Comparison of ENCODE assay signal across 8 cellular contexts in the genomic region with DNA sequence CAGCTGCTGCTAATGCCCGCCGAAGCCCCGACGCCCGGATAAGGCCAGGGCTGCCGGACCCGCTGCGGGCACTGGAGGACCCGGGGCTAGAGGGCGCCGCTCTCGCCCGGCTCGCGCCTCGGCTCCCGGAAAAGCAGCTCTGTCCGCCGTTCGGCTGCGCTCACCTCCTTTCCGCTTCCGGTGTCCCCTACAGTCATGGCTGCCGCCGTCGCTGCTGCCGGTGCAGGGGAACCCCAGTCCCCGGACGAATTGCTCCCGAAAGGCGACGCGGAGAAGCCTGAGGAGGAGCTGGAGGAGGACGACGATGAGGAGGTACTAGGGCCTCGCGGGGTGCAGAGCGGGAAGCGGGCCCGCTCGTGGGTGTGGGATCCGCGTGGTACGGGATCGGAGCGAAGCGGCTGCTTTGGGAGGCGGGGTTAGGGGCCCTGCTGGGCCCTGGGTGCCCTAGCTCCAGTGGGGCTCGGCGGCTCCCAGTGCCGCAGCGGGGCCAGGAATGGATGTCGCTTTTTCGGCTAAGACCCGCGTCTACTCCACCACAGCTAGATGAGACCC. TPM values are rescaled to one million over a fixed set of nuclear protein-coding genes. Genes with fewer than 3 reads are reported as not detected.
DNase-seq lines count a peak whose midpoint lies in the region; ATAC-seq and TF ChIP-seq lines count a peak whose summit lies in the region.

A gene (plus strand): TSS at position 174 of the 552 bp plus-strand sequence. CDS start 22 bp downstream, at position 196.

- CTCF ChIA-PET in activated CD4-positive, alpha-beta memory T cell treated with anti-CD3 and anti-CD28 coated beads, Interleukin-2, amount 10 ng/mL, durations not matched to agents 7 days and 5 days (lab: Charles Lee) = interaction anchor here (0.6 to 2.8 kb wide), 16 partner anchors 11 to 630 kb away, joined by 3 to 17 read pairs (median 6); a partner anchor contains a TSS

- H3K36me3 ChIP-seq in CD4-positive, CD25-positive, alpha-beta regulatory T cell (ENCODE audit: control insufficient read depth, insufficient read depth, low read length) = peaks cover 34% of the 10 kb centered on the region
- H3K36me3 ChIP-seq in lower lobe of right lung = peaks cover 37% of the 10 kb centered on the region

- H3K4me1 ChIP-seq in CD4-positive, CD25-positive, alpha-beta regulatory T cell (ENCODE audit: control insufficient read depth, insufficient read depth, low read length, poor library complexity, severe bottlenecking) = peaks cover 17% of the 10 kb centered on the region
- H3K4me1 ChIP-seq in lower lobe of right lung = peaks cover 19% of the 10 kb centered on the region

- peak within 1 kb of the TSS; percentile 89 for H3K4me3 ChIP-seq in CD4-positive, CD25-positive, alpha-beta regulatory T cell (ENCODE audit: low read depth, low read length)
- H3K4me3 ChIP-seq in lower lobe of right lung = peak within 1 kb of the TSS; percentile 88

- peaks cover 6 to 21% (median 15%) of the 10 kb centered on the region in 4 donors for H3K4me1 Mint-ChIP-seq in CD4-positive, CD25-positive, alpha-beta regulatory T cell
- H3K4me1 Mint-ChIP-seq in activated CD4-positive, alpha-beta memory T cell treated with anti-CD3 and anti-CD28 coated beads, Interleukin-2, amount 10 ng/mL, durations not matched to agents 7 days and 5 days = peaks cover 25% of the 10 kb centered on the region

- peak within 1 kb of the TSS; percentile 85 for H3K27ac ChIP-seq in CD4-positive, CD25-positive, alpha-beta regulatory T cell (ENCODE audit: insufficient read depth, low read length, poor library complexity, severe bottlenecking)
- peak within 1 kb of the TSS; percentile 80 for H3K27ac ChIP-seq in lower lobe of right lung

- POLR2A ChIA-PET in activated CD4-positive, alpha-beta memory T cell treated with anti-CD3 and anti-CD28 coated beads, Interleukin-2, amount 10 ng/mL, durations not matched to agents 7 days and 5 days (lab: Charles Lee) = interaction anchor here (0.6 to 6.4 kb wide), 17 partner anchors 9 to 315 kb away, joined by 3 to 139 read pairs (median 4); a partner anchor contains a TSS

- peak; percentile 78 for TF ChIP-seq CTCF in lower lobe of right lung (IDR thresholded peaks at IDR 0.05)

- DNase-seq in CD4-positive, CD25-positive, alpha-beta regulatory T cell = peak; percentile 77 to 89 (median 83)
- DNase-seq in NCI-H82 (lab: John Stamatoyannopoulos, UW) = peak; percentile 87
- peak; percentile 85 for DNase-seq in activated CD4-positive, alpha-beta memory T cell treated with anti-CD3 and anti-CD28 coated beads, Interleukin-2, amount 10 ng/mL, durations not matched to agents 7 days and 5 days
- peak; percentile 93 for DNase-seq in ecto neural progenitor cell (ENCODE audit: low spot score)
- peak; percentile 95 for DNase-seq in lower lobe of right lung
- peak; percentile 62 to 74 (median 66) for DNase-seq in stimulated activated CD4-positive, alpha-beta T cell treated with anti-CD3 and anti-CD28 coated beads, TNF-alpha, amount 100 ng/mL, for 4 hours (ENCODE audit: low read depth in 3 of 3)

- H3K9me3 Mint-ChIP-seq in CD4-positive, CD25-positive, alpha-beta regulatory T cell = no peaks in the 10 kb centered on the region
- H3K9me3 Mint-ChIP-seq in activated CD4-positive, alpha-beta memory T cell treated with anti-CD3 and anti-CD28 coated beads, Interleukin-2, amount 10 ng/mL, durations not matched to agents 7 days and 5 days = no peaks in the 10 kb centered on the region

- peak; percentile 90 to 92 for ATAC-seq in CD4-positive, CD25-positive, alpha-beta regulatory T cell (ENCODE audit: low read depth in 2 of 2)
- ATAC-seq in GM19372 (IDR thresholded peaks at IDR 0.05; ENCODE audit: low read depth, unreplicated experiment) (peak; percentile 93), HG03521 (IDR thresholded peaks at IDR 0.05; ENCODE audit: unreplicated experiment) (peak; percentile 90), lower lobe of right lung (peak; percentile 99)

- peak within 1 kb of the TSS; percentile 97 to 99 (median 97) for H3K27ac Mint-ChIP-seq in CD4-positive, CD25-positive, alpha-beta regulatory T cell
- H3K27ac Mint-ChIP-seq in activated CD4-positive, alpha-beta memory T cell treated with anti-CD3 and anti-CD28 coated beads, Interleukin-2, amount 10 ng/mL, durations not matched to agents 7 days and 5 days = peak within 1 kb of the TSS; percentile 95

- no peaks in the 10 kb centered on the region for H3K27me3 ChIP-seq in CD4-positive, CD25-positive, alpha-beta regulatory T cell (ENCODE audit: control insufficient read depth, insufficient read depth, low read length)
- no peaks in the 10 kb centered on the region for H3K27me3 ChIP-seq in lower lobe of right lung (ENCODE audit: low read depth)

- intact Hi-C loops in lower lobe of right lung (cut with DNase I) = no loop called here

- peaks cover 5% of the 10 kb centered on the region for H3K27me3 Mint-ChIP-seq in CD4-positive, CD25-positive, alpha-beta regulatory T cell
- H3K27me3 Mint-ChIP-seq in activated CD4-positive, alpha-beta memory T cell treated with anti-CD3 and anti-CD28 coated beads, Interleukin-2, amount 10 ng/mL, durations not matched to agents 7 days and 5 days = no peaks in the 10 kb centered on the region

- peaks cover 12% of the 10 kb centered on the region for H3K36me3 Mint-ChIP-seq in CD4-positive, CD25-positive, alpha-beta regulatory T cell
- peaks cover 40% of the 10 kb centered on the region for H3K36me3 Mint-ChIP-seq in activated CD4-positive, alpha-beta memory T cell treated with anti-CD3 and anti-CD28 coated beads, Interleukin-2, amount 10 ng/mL, durations not matched to agents 7 days and 5 days (ENCODE audit: low read depth)

- peak within 1 kb of the TSS; percentile 98 to 100 (median 98) for H3K4me3 Mint-ChIP-seq in CD4-positive, CD25-positive, alpha-beta regulatory T cell
- H3K4me3 Mint-ChIP-seq in activated CD4-positive, alpha-beta memory T cell treated with anti-CD3 and anti-CD28 coated beads, Interleukin-2, amount 10 ng/mL, durations not matched to agents 7 days and 5 days = peak within 1 kb of the TSS; percentile 100

- H3K9me3 ChIP-seq in CD4-positive, CD25-positive, alpha-beta regulatory T cell (ENCODE audit: control insufficient read depth in 2 of 2, low read length in 2 of 2) = no peaks in the 10 kb centered on the region
- no peaks in the 10 kb centered on the region for H3K9me3 ChIP-seq in lower lobe of right lung

RNA-seq across cellular contexts. Expression of the gene that starts here (rescaled TPM):
- total RNA-seq in CD4-positive, CD25-positive, alpha-beta regulatory T cell = 58.4 TPM
- 10 to 100 TPM; 61.6 to 72.7 (median 65.7) TPM for polyA plus RNA-seq in CD4-positive, CD25-positive, alpha-beta regulatory T cell
- total RNA-seq in activated CD4-positive, alpha-beta memory T cell treated with anti-CD3 and anti-CD28 coated beads, Interleukin-2, amount 10 ng/mL, durations not matched to agents 7 days and 5 days = 10 to 100 TPM; 60.4 to 63.0 TPM
- total RNA-seq in lower lobe of right lung = 42.2 TPM

Comparison
In these comparisons a context has a peak if more than half of its experiments do, and no peak if none do; other contexts are left out.
1. Peak in every context shown above with its lines: DNase-seq, ATAC-seq, H3K4me3 ChIP-seq and H3K27ac ChIP-seq.